In genomic region chr7:135662373-135663114, GRCh38 we compare ENCODE assay signal across 8 cellular contexts. TPM values are rescaled to one million over a fixed set of nuclear protein-coding genes. Genes with fewer than 3 reads are reported as not detected.
DNase-seq lines count a peak whose midpoint lies in the region; ATAC-seq and TF ChIP-seq lines count a peak whose summit lies in the region.

TSS of gene STMP1 (plus strand) at chr7:135662514.

- peak within 1 kb of the TSS; percentile 88 for H3K4me3 ChIP-seq in left ventricle myocardium inferior
- peak within 1 kb of the TSS; percentile 68 to 93 for H3K4me3 ChIP-seq in prostate gland

- peak; percentile 63 for ATAC-seq in GM18499 (IDR thresholded peaks at IDR 0.05; ENCODE audit: insufficient read depth, unreplicated experiment)
- peak; percentile 95 for ATAC-seq in HG02885 (IDR thresholded peaks at IDR 0.05; ENCODE audit: poor library complexity, unreplicated experiment)
- ATAC-seq in T-helper 17 cell = peak; percentile 99

- peak within 1 kb of the TSS; percentile 68 for H3K27ac Mint-ChIP-seq in T-helper 17 cell

- peaks cover 18% of the 10 kb centered on the region for H3K4me1 Mint-ChIP-seq in T-helper 17 cell

- H3K36me3 ChIP-seq in left ventricle myocardium inferior (no peaks in the 10 kb centered on the region), prostate gland (no peaks in the 10 kb centered on the region)

- TF ChIP-seq POLR2A in prostate gland (IDR thresholded peaks at IDR 0.05) = peak; percentile 80

- H3K4me3 Mint-ChIP-seq in T-helper 17 cell = peak within 1 kb of the TSS; percentile 94

- H3K27me3 Mint-ChIP-seq in T-helper 17 cell = no peaks in the 10 kb centered on the region

- H3K9me3 ChIP-seq in T-helper 17 cell (ENCODE audit: control insufficient read depth, low read length, poor library complexity, severe bottlenecking) (no peaks in the 10 kb centered on the region), left ventricle myocardium inferior (replicated peaks) (no peaks in the 10 kb centered on the region), prostate gland (no peaks in the 10 kb centered on the region)

- intact Hi-C loops in left ventricle myocardium inferior (cut with micrococcal nuclease) (no loop called here), prostate gland (cut with DNase I) (loop anchor here (5.0 kb wide), 2 partner anchors 315 to 345 kb away; partner anchors contain the start of gene MTPN)

- peak within 1 kb of the TSS; percentile 97 for H3K27ac ChIP-seq in left ventricle myocardium inferior (replicated peaks)
- H3K27ac ChIP-seq in prostate gland = peak within 1 kb of the TSS; percentile 76 to 85

- no peaks in the 10 kb centered on the region for H3K27me3 ChIP-seq in left ventricle myocardium inferior (ENCODE audit: low read depth)
- no peaks in the 10 kb centered on the region for H3K27me3 ChIP-seq in prostate gland (replicated peaks; ENCODE audit: insufficient read depth)

- DNase-seq in NCI-H1694 (lab: John Stamatoyannopoulos, UW) (peak; percentile 85), T-helper 17 cell (peak; percentile 94 to 97 (median 96)), amygdala (lab: John Stamatoyannopoulos, UW) (peak; percentile 60 to 96 (median 87)), left ventricle myocardium inferior (peak; percentile 98), prostate gland (ENCODE audit: low spot score) (peak; percentile 94), ureter (ENCODE audit: low spot score) (peak; percentile 97)

- WGBS in prostate gland = under 1% methylated on average over 33 of the region's 60 CpGs

- TF ChIP-seq CTCF in left ventricle myocardium inferior (IDR thresholded peaks at IDR 0.05; ENCODE audit: borderline replicate concordance) = no peak
- peak in 2 of 4 experiments; percentile 87 to 97 for TF ChIP-seq CTCF in prostate gland (IDR thresholded peaks at IDR 0.05)

- H3K4me1 ChIP-seq in left ventricle myocardium inferior (peaks cover 58% of the 10 kb centered on the region), prostate gland (replicated peaks) (no peaks in the 10 kb centered on the region)

- peaks cover 7% of the 10 kb centered on the region for H3K36me3 Mint-ChIP-seq in T-helper 17 cell (ENCODE audit: low read depth)

RNA-seq across cellular contexts. Expression of gene STMP1, which starts in this region (rescaled TPM):
- total RNA-seq in T-helper 17 cell = 10 to 100 TPM; 15.7 to 20.7 TPM
- total RNA-seq in left ventricle myocardium inferior = 28.2 TPM
- total RNA-seq in prostate gland = 10 to 100 TPM; 29.9 to 31.9 TPM
- total RNA-seq in ureter = 32.9 TPM

Comparison
In these comparisons a context has a peak if more than half of its experiments do, and no peak if none do; other contexts are left out.
1. Peak in every context shown above with its lines: DNase-seq, ATAC-seq, H3K4me3 ChIP-seq and H3K27ac ChIP-seq.